8 cellular contexts compared by ENCODE assay signal in the genomic region with DNA sequence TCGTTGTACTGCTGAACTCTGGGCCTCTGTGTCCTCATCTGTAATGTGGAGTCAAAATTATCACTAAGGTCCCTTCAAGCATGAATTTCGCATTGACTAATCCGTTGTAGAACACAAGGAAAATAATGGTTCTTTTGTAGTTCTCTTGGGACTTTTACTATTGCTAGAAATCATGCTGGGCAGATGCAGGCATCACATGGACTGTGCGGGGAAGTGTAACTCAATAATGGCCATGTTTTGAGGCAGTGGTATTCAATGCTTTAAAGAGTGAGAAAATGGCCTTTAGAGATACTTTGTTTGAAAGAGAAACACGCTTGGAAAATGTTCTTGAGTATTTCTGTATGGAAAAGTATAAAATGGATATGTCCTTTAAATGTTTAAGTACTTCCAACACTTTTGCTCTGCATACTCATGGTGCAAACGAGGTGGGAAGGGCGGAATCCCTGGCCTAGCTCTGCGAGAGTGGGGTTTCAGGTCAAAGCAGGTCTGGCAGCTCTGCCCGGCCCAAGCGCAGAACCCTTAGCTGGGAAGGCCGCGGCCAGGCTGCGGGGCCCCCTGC.
DNase-seq lines count a peak whose midpoint lies in the region; ATAC-seq, FAIRE-seq and TF ChIP-seq lines count a peak whose summit lies in the region.

No MANE protein-coding gene starts in this region.

- peak overlapping the region; percentile 79 for H3K4me2 ChIP-seq in A549
- peak overlapping the region; percentile 84 for H3K4me2 ChIP-seq in K562 (ENCODE audit: insufficient read depth, low read length)
- peak overlapping the region; percentile 98 for H3K4me2 ChIP-seq in mesenchymal stem cell (ENCODE audit: low read length, poor library complexity, severe bottlenecking)

- FAIRE-seq in A549 (lab: Jason Lieb, UNC) (no peak), GM19239 (lab: Jason Lieb, UNC) (peak; percentile 92), K562 (lab: Jason Lieb, UNC) (no peak), H54 (lab: Jason Lieb, UNC) (no peak)

- no peaks in the 10 kb centered on the region; the same call in 1 of the 2 replicates for H4K20me1 ChIP-seq in K562 (replicated peaks; ENCODE audit: control insufficient read depth, insufficient read depth, low read length)

- H3K27ac ChIP-seq in A549 = peak overlapping the region; percentile 74 to 89; a peak in 5 of 6 replicates
- H3K27ac ChIP-seq in K562 (ENCODE audit: extremely low read depth, low read depth, low read length) = peak overlapping the region; percentile 84; the same call in 2 of the 3 replicates
- no peak overlapping the region for H3K27ac ChIP-seq in mesenchymal stem cell (ENCODE audit: low read length, poor library complexity, severe bottlenecking)
- H3K27ac ChIP-seq in upper lobe of right lung = no peak overlapping the region

- no peaks in the 10 kb centered on the region for H3K9me1 ChIP-seq in K562 (ENCODE audit: control insufficient read depth, insufficient read depth, low read length)

- TF ChIP-seq POLR2A in A549 (IDR thresholded peaks at IDR 0.05; ENCODE audit: low read length) = no peak
- TF ChIP-seq POLR2A in K562 (conservative IDR thresholded peaks at IDR 0.05) = no peak
- no peak for TF ChIP-seq POLR2A in H54 (IDR thresholded peaks at IDR 0.05; ENCODE audit: low read depth, low read length)

- peak overlapping the region; percentile 73 to 94 for H3K9ac ChIP-seq in K562 (ENCODE audit: insufficient read depth in 1 of 2, low read depth in 2 of 2, low read length in 2 of 2)
- peak overlapping the region; percentile 88 for H3K9ac ChIP-seq in mesenchymal stem cell (ENCODE audit: low read length)

- H3K9me3 ChIP-seq in A549 (no peaks in the 10 kb centered on the region), K562 (replicated peaks; ENCODE audit: control insufficient read depth, insufficient read depth, low read depth, low read length) (no peaks in the 10 kb centered on the region), mesenchymal stem cell (ENCODE audit: control insufficient read depth, low read length) (no peaks in the 10 kb centered on the region), upper lobe of right lung (no peaks in the 10 kb centered on the region)

- TF ChIP-seq EP300 in A549 (IDR thresholded peaks at IDR 0.05) (no peak), K562 (IDR thresholded peaks at IDR 0.05; ENCODE audit: low read length) (no peak)

- no peak overlapping the region for H2BK120ac ChIP-seq in mesenchymal stem cell (ENCODE audit: low read depth, low read length)

- peak overlapping the region in 1 of 2 experiments; percentile 53 for H3K14ac ChIP-seq in mesenchymal stem cell (ENCODE audit: low read length in 2 of 2)

- no peak for ATAC-seq in A549
- no peak for ATAC-seq in K562
- no peak for ATAC-seq in upper lobe of right lung

- TF ChIP-seq CTCF in A549 (IDR thresholded peaks at IDR 0.05) (no peak; the same call in 2 of the 3 replicates), K562 (IDR thresholded peaks at IDR 0.05 in 2 of 3, conservative IDR thresholded peaks at IDR 0.05 in 1 of 3; ENCODE audit: insufficient read depth in 2 of 3, low read depth in 1 of 3, low read length in 3 of 3) (no peak), upper lobe of right lung (IDR thresholded peaks at IDR 0.05) (no peak)

- peak overlapping the region in 1 of 2 experiments; percentile 31 for H3K18ac ChIP-seq in mesenchymal stem cell (ENCODE audit: low read depth in 1 of 2, low read length in 2 of 2)

- peak overlapping the region; percentile 83 for H4K91ac ChIP-seq in mesenchymal stem cell (ENCODE audit: low read length)

- no peaks in the 10 kb centered on the region for H3K79me1 ChIP-seq in mesenchymal stem cell (replicated peaks; ENCODE audit: low read length, poor library complexity, severe bottlenecking)

- BruUV-seq in K562 (replicated peaks; lab: Mats Ljungman, UMichigan) = no TSS peak

- TF ChIP-seq RAD21 in A549 (conservative IDR thresholded peaks at IDR 0.05 in 1 of 2, IDR thresholded peaks at IDR 0.05 in 1 of 2) (0 out of 5 replicates have a peak, but pooled peaks of 1 of the 2 experiments have one; percentile 31), K562 (CRISPR knock-in tag; conservative IDR thresholded peaks at IDR 0.05 in 1 of 2, IDR thresholded peaks at IDR 0.05 in 1 of 2) (peak; percentile 52 to 68; a peak in 3 of 4 replicates)

- H2AK5ac ChIP-seq in mesenchymal stem cell (ENCODE audit: low read length, severe bottlenecking) = no peak overlapping the region

- H3K23ac ChIP-seq in mesenchymal stem cell (ENCODE audit: low read length in 2 of 2) = no peak overlapping the region

- H3K79me2 ChIP-seq in K562 (ENCODE audit: control insufficient read depth, insufficient read depth, low read length) = peaks cover 44% of the 10 kb centered on the region

- H3K27me3 ChIP-seq in K562 (ENCODE audit: control insufficient read depth in 2 of 2, insufficient read depth in 2 of 2, low read length in 2 of 2) (no peaks in the 10 kb centered on the region), mesenchymal stem cell (ENCODE audit: control insufficient read depth in 1 of 2, insufficient read depth in 1 of 2, low read length in 2 of 2) (no peaks in the 10 kb centered on the region), upper lobe of right lung (no peaks in the 10 kb centered on the region)

- H4K8ac ChIP-seq in mesenchymal stem cell (ENCODE audit: low read length) = peak overlapping the region; percentile 81

- 51% methylated on average over 13 of the region's 13 CpGs for WGBS in A549 (ENCODE audit: missing lambda C conversion rate)
- 36% methylated on average over 11 of the region's 13 CpGs for WGBS in K562 (ENCODE audit: insufficient coverage, low coverage, missing lambda C conversion rate)
- WGBS in mesenchymal stem cell = 45% methylated on average over 13 of the region's 13 CpGs

- H2BK15ac ChIP-seq in mesenchymal stem cell (ENCODE audit: low read depth, poor library complexity, severe bottlenecking) = no peak overlapping the region

- H3K36me3 ChIP-seq in K562 (ENCODE audit: control insufficient read depth, insufficient read depth, low read length) = peaks cover 11% of the 10 kb centered on the region; the same call in 2 of the 3 replicates
- H3K36me3 ChIP-seq in mesenchymal stem cell (ENCODE audit: control insufficient read depth in 1 of 2, insufficient read depth in 2 of 2, low read depth in 1 of 2, low read length in 2 of 2) = no peaks in the 10 kb centered on the region
- H3K36me3 ChIP-seq in upper lobe of right lung = no peaks in the 10 kb centered on the region

- peak overlapping the region; percentile 81 for H2AFZ ChIP-seq in K562 (ENCODE audit: low read depth, low read length)
- peak overlapping the region; percentile 83 for H2AFZ ChIP-seq in mesenchymal stem cell (ENCODE audit: low read depth, low read length)

- DNase-seq in A549 (ENCODE audit: low read depth in 1 of 2, low spot score in 1 of 2) (no peak), GM19239 (ENCODE audit: insufficient read length, low spot score) (no peak), K562 (ENCODE audit: extremely low read depth in 1 of 4, low spot score in 3 of 4) (no peak), mesenchymal stem cell (no peak), upper lobe of right lung (no peak), cerebellar cortex (ENCODE audit: low spot score) (no peak), NCI-H146 (lab: John Stamatoyannopoulos, UW) (no peak), H54 (ENCODE audit: insufficient read length, low spot score) (no peak)

- CTCF ChIA-PET in A549 (lab: Yijun Ruan, JAX) = interaction anchor here (0.6 to 2.8 kb wide), 25 partner anchors 9 to 430 kb away, joined by 3 to 26 read pairs (median 4); no protein-coding TSS in a partner anchor
- CTCF ChIA-PET in K562 (lab: Yijun Ruan, JAX; ENCODE audit: low intra/inter-chr PET ratio) = interaction anchor here (0.7 to 1.6 kb wide), 3 partner anchors 88 to 519 kb away, joined by 3 to 7 read pairs (median 3); partner anchors contain the start of gene ASNSD1

- no peak overlapping the region for H3K4ac ChIP-seq in mesenchymal stem cell (ENCODE audit: low read depth in 1 of 2, low read length in 2 of 2)

- in situ Hi-C loops in K562 (cut with MboI) = no loop called here

- H2BK5ac ChIP-seq in mesenchymal stem cell (ENCODE audit: low read depth, low read length, poor library complexity, severe bottlenecking) = no peak overlapping the region

- peak overlapping the region; percentile 64 for H3K4me3 ChIP-seq in A549
- H3K4me3 ChIP-seq in K562 = peak overlapping the region; percentile 75
- H3K4me3 ChIP-seq in mesenchymal stem cell (ENCODE audit: insufficient read depth in 1 of 2, low read depth in 1 of 2, low read length in 2 of 2) = peak overlapping the region; percentile 81
- H3K4me3 ChIP-seq in upper lobe of right lung = peak overlapping the region; percentile 69

- H2BK12ac ChIP-seq in mesenchymal stem cell (ENCODE audit: low read length in 2 of 2) = no peak overlapping the region

- POLR2A ChIA-PET in A549 (lab: Yijun Ruan, JAX) = interaction anchor here (1.0 to 1.6 kb wide), 3 partner anchors 11 to 417 kb away, joined by 3 to 5 read pairs (median 3); partner anchors contain the start of gene OSGEPL1
- POLR2A ChIA-PET in K562 (lab: Yijun Ruan, JAX) = interaction anchor here (1.6 kb wide), 1 partner anchor 10 kb away, joined by 9 read pairs; no protein-coding TSS in a partner anchor

- H3K4me1 ChIP-seq in A549 (peaks cover 4% of the 10 kb centered on the region; the same call in 2 of the 3 replicates), K562 (replicated peaks in 1 of 2; ENCODE audit: control insufficient read depth in 2 of 2, insufficient read depth in 2 of 2, low read length in 2 of 2) (peaks cover 13 to 14% of the 10 kb centered on the region in 2 experiments; a peak in 4 of 5 replicates), mesenchymal stem cell (ENCODE audit: control insufficient read depth, insufficient read depth, low read depth, low read length) (peaks cover 10% of the 10 kb centered on the region), upper lobe of right lung (peaks cover 10% of the 10 kb centered on the region)

- intact Hi-C loops in K562 (cut with micrococcal nuclease) = loop anchor here (1.0 to 10.0 kb wide), 5 partner anchors 91 to 395 kb away; partner anchors contain the start of genes HIBCH, ORMDL1 and PMS1
- intact Hi-C loops in upper lobe of right lung (cut with DNase I) = no loop called here

TF ChIP-seq in K562, 482 proteins besides CTCF, POLR2A, EP300 and RAD21 (continues in another document):
- no peak for TF ChIP-seq RNF219 (CRISPR knock-in tag; IDR thresholded peaks at IDR 0.05)

Comparison
In these comparisons a context has a peak if more than half of its experiments do, and no peak if none do; other contexts are left out.
1. H3K27ac ChIP-seq: peak in A549 (2 of 2) and K562 (single experiment); none in mesenchymal stem cell (single experiment) and upper lobe of right lung (single experiment).
2. Of the 35 proteins assayed by ChIP-seq in both K562 and A549: peak only in K562: HDAC2; only in A549: none; in both: none; in neither: 33; mixed calls (peak in some experiments, not most) for 1.
3. Peak in every context shown above with its lines, with median percentiles within 50 percentile points of each other: H3K4me2 ChIP-seq and H3K4me3 ChIP-seq.